ENCODE assay signal across 8 cellular contexts in genomic region chrX:132219343-132219768, GRCh38. TPM values are rescaled to one million over a fixed set of nuclear protein-coding genes. Genes with fewer than 3 reads are reported as not detected.
DNase-seq lines count a peak whose midpoint lies in the region; ATAC-seq, FAIRE-seq and TF ChIP-seq lines count a peak whose summit lies in the region.

Gene RAP2C, minus strand, starts transcription at chrX:132219447. Its CDS starts 2,179 bp downstream, at chrX:132217268.

- H3K36me3 ChIP-seq in keratinocyte (ENCODE audit: control insufficient read depth in 2 of 2, extremely low read depth in 1 of 2, insufficient read depth in 2 of 2, low read length in 2 of 2), result no peaks in the 10 kb centered on the region

- H3K4me1 ChIP-seq in keratinocyte (ENCODE audit: control insufficient read depth, extremely low read depth, insufficient read depth, low read length), result peaks cover 2% of the 10 kb centered on the region

- H3K27me3 ChIP-seq in keratinocyte (ENCODE audit: control insufficient read depth, extremely low read depth, insufficient read depth, low read length), result no peaks in the 10 kb centered on the region

- H3K9ac ChIP-seq in keratinocyte (ENCODE audit: control insufficient read depth, extremely low read depth, insufficient read depth, low read length), result peak within 1 kb of the TSS; percentile 86

- TF ChIP-seq CTCF in keratinocyte (optimal IDR thresholded peaks at IDR 0.05 in 1 of 3, IDR thresholded peaks at IDR 0.05 in 1 of 3, conservative IDR thresholded peaks at IDR 0.05 in 1 of 3; ENCODE audit: extremely low read depth in 1 of 3, insufficient read depth in 2 of 3, low read length in 3 of 3), result peak; percentile 65 to 82 (median 71)

- peak within 1 kb of the TSS; percentile 91 for H3K27ac ChIP-seq in keratinocyte (ENCODE audit: control insufficient read depth, insufficient read depth, low read length)

- peak; percentile 59 for FAIRE-seq in keratinocyte (lab: Jason Lieb, UNC)

- ATAC-seq in GM18873 (IDR thresholded peaks at IDR 0.05; ENCODE audit: low FRiP score, unreplicated experiment) (peak; percentile 70), HG03108 (IDR thresholded peaks at IDR 0.05; ENCODE audit: unreplicated experiment) (peak; percentile 58)

- peak; percentile 72 for DNase-seq in AG08395 (ENCODE audit: low spot score)
- DNase-seq in NCI-H2227 treated with DMSO at 0.1 percent for 48 hours (lab: John Stamatoyannopoulos, UW), result peak; percentile 58
- DNase-seq in activated CD4-positive, CD25-positive, alpha-beta regulatory T cell (lab: John Stamatoyannopoulos, UW), result peak; percentile 3 to 23 (median 12)
- DNase-seq in cerebellum (ENCODE audit: low spot score), result peak; percentile 37
- DNase-seq in keratinocyte (ENCODE audit: low read depth, low spot score), result no peak
- peak; percentile 19 to 20 for DNase-seq in stimulated activated CD4-positive, alpha-beta T cell treated with anti-CD3 and anti-CD28 coated beads, Interleukin-15, amount 100 ng/mL, for 1 hour (ENCODE audit: low read depth in 1 of 2, low spot score in 1 of 2)

- H4K20me1 ChIP-seq in keratinocyte (ENCODE audit: control insufficient read depth, extremely low read depth, insufficient read depth, low read length), result no peaks in the 10 kb centered on the region

- no peaks in the 10 kb centered on the region for H3K9me3 ChIP-seq in keratinocyte (ENCODE audit: control insufficient read depth, low read depth, low read length)

- H3K4me3 ChIP-seq in keratinocyte (ENCODE audit: control insufficient read depth in 2 of 3, extremely low read depth in 1 of 3, insufficient read depth in 2 of 3, low read depth in 1 of 3, low read length in 3 of 3), result peak within 1 kb of the TSS; percentile 65 to 74 (median 74)

- H3K79me2 ChIP-seq in keratinocyte (ENCODE audit: control insufficient read depth, insufficient read depth, low read length), result peaks cover 14% of the 10 kb centered on the region

- H3K9me1 ChIP-seq in keratinocyte (ENCODE audit: control insufficient read depth, extremely low read depth, insufficient read depth, low read length), result no peaks in the 10 kb centered on the region

- H2AFZ ChIP-seq in keratinocyte (ENCODE audit: control insufficient read depth, low read length), result peak within 1 kb of the TSS; percentile 53

- dilution Hi-C loops in keratinocyte (cut with MboI; ENCODE audit: extremely low pct_ligation_motif_present, low sequenced_read_pairs), result no loop called here

- peak within 1 kb of the TSS; percentile 78 for H3K4me2 ChIP-seq in keratinocyte (ENCODE audit: control insufficient read depth, extremely low read depth, insufficient read depth, low read depth, low read length)

RNA-seq across cellular contexts. Expression of gene RAP2C, which starts in this region (rescaled TPM):
- 13.3 TPM for total RNA-seq in cerebellum
- polyA plus RNA-seq in keratinocyte, result 11.3 to 15.1 TPM (median 13.5 TPM) in 3 replicates
- polyA plus RNA-seq in keratinocyte (2011; ENCODE audit: low read depth), result 47.6 TPM
- polyA plus RNA-seq in keratinocyte (2011; cell fraction: cytosol; rRNA removed), result 8.5 and 13.6 TPM in 2 replicates
- 10.2 and 11.6 TPM in 2 replicates for polyA plus RNA-seq in keratinocyte (2011; cell fraction: nucleus; rRNA removed)
- 21.6 and 22.7 TPM in 2 replicates for polyA plus RNA-seq in keratinocyte (2012; ENCODE audit: low replicate concordance)
- 10.4 to 18.2 TPM (median 11.3 TPM) in 3 replicates for polyA minus RNA-seq in keratinocyte
- polyA minus RNA-seq in keratinocyte (2011; cell fraction: cytosol; rRNA and poly(A)+ RNA removed), result 14.4 TPM
- 4.9 and 9.4 TPM in 2 replicates for polyA minus RNA-seq in keratinocyte (2011; cell fraction: nucleus; rRNA and poly(A)+ RNA removed)
